25 cellular contexts compared by ENCODE assay signal in genomic region chr14:69989622-69990021, GRCh38.
"Had no signal": no experiment of that assay in that cellular context is flagged by ENCODE, and none has a peak within 500 bp of the region (broad histone marks: within the 10 kb centered on the region; RNA-seq: fewer than 3 reads in every experiment).

No MANE protein-coding gene starts in this region.

- H3K36me3 ChIP-seq: MG63 had no signal

- H3K4me3 ChIP-seq: MG63 had no signal

- DNase-seq: activated B cell treated with CpG ODN at 0.5 μM for 24 hours; activated CD4-positive, alpha-beta T cell treated with anti-CD3 and anti-CD28 coated beads for 1 hour; activated CD4-positive, alpha-beta T cell treated with anti-CD3 and anti-CD28 coated beads, Interleukin-2, amount 10 ng/mL, durations not matched to agents 24 days and 14 days; activated CD4-positive, alpha-beta T cell treated with anti-CD3 and anti-CD28 coated beads, Interleukin-2, amount 50 U/mL, for 48 hours; activated CD8-positive, alpha-beta memory T cell treated with anti-CD3 and anti-CD28 coated beads, Interleukin-2, amount 10 ng/mL, durations not matched to agents 7 days and 5 days; activated effector memory CD4-positive, alpha-beta T cell treated with anti-CD3 and anti-CD28 coated beads, Interleukin-2, amount 50 U/mL, for 16 hours; activated naive CD4-positive, alpha-beta T cell treated with anti-CD3 and anti-CD28 coated beads for 36 hours; activated T-cell treated with anti-CD3 and anti-CD28 coated beads, Interleukin-2, amount 50 U/mL, for 24 hours; MG63; MV-4-11; NCI-H1417 treated with DMSO at 0.1 percent for 48 hours; NCI-H1694; NCI-H2029; NCI-H2107; NCI-H2171 treated with DMSO at 0.1 percent for 48 hours; NCI-H226; NCI-H526; PC-3; SHP77 treated with DMSO at 0.1 percent for 48 hours; T-helper 17 cell; T-helper 9 cell had no signal

- H3K4me3 Mint-ChIP-seq: activated B cell treated with CpG ODN at 0.5 μM for 24 hours; activated CD4-positive, alpha-beta T cell treated with anti-CD3 and anti-CD28 coated beads, Interleukin-2, amount 10 ng/mL, durations not matched to agents 24 days and 14 days; activated CD8-positive, alpha-beta memory T cell treated with anti-CD3 and anti-CD28 coated beads, Interleukin-2, amount 10 ng/mL, durations not matched to agents 7 days and 5 days; activated naive CD4-positive, alpha-beta T cell treated with anti-CD3 and anti-CD28 coated beads for 36 hours; activated naive CD8-positive, alpha-beta T cell; activated T-cell treated with anti-CD3 and anti-CD28 coated beads, Interleukin-2, amount 50 U/mL, for 24 hours; T-helper 17 cell had no signal

- H3K4me1 Mint-ChIP-seq: activated B cell treated with CpG ODN at 0.5 μM for 24 hours; activated CD4-positive, alpha-beta T cell treated with anti-CD3 and anti-CD28 coated beads, Interleukin-2, amount 10 ng/mL, durations not matched to agents 24 days and 14 days; activated CD8-positive, alpha-beta memory T cell treated with anti-CD3 and anti-CD28 coated beads, Interleukin-2, amount 10 ng/mL, durations not matched to agents 7 days and 5 days had no signal

- H3K9me3 Mint-ChIP-seq: activated CD4-positive, alpha-beta T cell treated with anti-CD3 and anti-CD28 coated beads, Interleukin-2, amount 10 ng/mL, durations not matched to agents 24 days and 14 days; activated naive CD4-positive, alpha-beta T cell treated with anti-CD3 and anti-CD28 coated beads for 36 hours; activated T-cell treated with anti-CD3 and anti-CD28 coated beads, Interleukin-2, amount 50 U/mL, for 24 hours had no signal

- H3K27ac Mint-ChIP-seq: activated B cell treated with CpG ODN at 0.5 μM for 24 hours; activated CD4-positive, alpha-beta T cell treated with anti-CD3 and anti-CD28 coated beads, Interleukin-2, amount 10 ng/mL, durations not matched to agents 24 days and 14 days; activated CD8-positive, alpha-beta memory T cell treated with anti-CD3 and anti-CD28 coated beads, Interleukin-2, amount 10 ng/mL, durations not matched to agents 7 days and 5 days; activated naive CD4-positive, alpha-beta T cell treated with anti-CD3 and anti-CD28 coated beads for 36 hours; activated naive CD8-positive, alpha-beta T cell; activated T-cell treated with anti-CD3 and anti-CD28 coated beads, Interleukin-2, amount 50 U/mL, for 24 hours; T-helper 17 cell had no signal

- ATAC-seq: activated CD8-positive, alpha-beta memory T cell treated with anti-CD3 and anti-CD28 coated beads, Interleukin-2, amount 10 ng/mL, durations not matched to agents 7 days and 5 days; PC-3; T-helper 17 cell had no signal

- FAIRE-seq: astrocyte, RCC 7860, TTC549 had no signal

- H3K9me3 ChIP-seq: MG63 had no signal

- H3K36me3 Mint-ChIP-seq: activated CD8-positive, alpha-beta memory T cell treated with anti-CD3 and anti-CD28 coated beads, Interleukin-2, amount 10 ng/mL, durations not matched to agents 7 days and 5 days; activated naive CD8-positive, alpha-beta T cell had no signal

- H3K27me3 ChIP-seq: MG63 had no signal
